ENCODE assay signal across 23 cellular contexts in genomic region chr7:42457663-42458062, GRCh38.
"Had no signal": no experiment of that assay in that cellular context is flagged by ENCODE, and none has a peak within 500 bp of the region (broad histone marks: within the 10 kb centered on the region; RNA-seq: fewer than 3 reads in every experiment).

No MANE protein-coding gene starts in this region.

- H3K4me3 Mint-ChIP-seq: activated CD8-positive, alpha-beta T cell treated with anti-CD3 and anti-CD28 coated beads, Interleukin-2, amount 10 ng/mL, durations not matched to agents 7 days and 5 days; immature natural killer cell; naive B cell; WTC11 had no signal

- H3K9me3 Mint-ChIP-seq: activated naive CD4-positive, alpha-beta T cell treated with anti-CD3 and anti-CD28 coated beads, Interleukin-2, amount 50 U/mL, for 72 hours; WTC11 had no signal

- H3K27ac ChIP-seq: brain microvascular endothelial cell, parathyroid adenoma, transverse colon had no signal

- H3K27me3 ChIP-seq: brain microvascular endothelial cell, transverse colon had no signal

- H3K4me3 ChIP-seq: lung, transverse colon had no signal

- H3K4me1 Mint-ChIP-seq: naive B cell, WTC11 had no signal

- H3K36me3 ChIP-seq: brain microvascular endothelial cell, transverse colon had no signal

- DNase-seq: activated CD4-positive, alpha-beta T cell treated with anti-CD3 and anti-CD28 coated beads for 48 hours; activated CD8-positive, alpha-beta memory T cell treated with anti-CD3 and anti-CD28 coated beads, Interleukin-2, amount 50 U/mL, for 4 hours; activated CD8-positive, alpha-beta T cell treated with anti-CD3 and anti-CD28 coated beads, Interleukin-2, amount 10 ng/mL, durations not matched to agents 7 days and 5 days; activated gamma-delta T cell; activated T-cell treated with anti-CD3 and anti-CD28 coated beads, Interleukin-2, amount 50 U/mL, for 48 hours; brain microvascular endothelial cell; cortex of kidney; effector CD4-positive, alpha-beta T cell; foreskin melanocyte; head of caudate nucleus; immature natural killer cell; midbrain; naive B cell; retina; stimulated activated CD4-positive, alpha-beta T cell treated with anti-CD3 and anti-CD28 coated beads, Interleukin-4, amount 100 ng/mL, for 4 hours; stimulated activated CD8-positive, alpha-beta memory T cell treated with anti-CD3 and anti-CD28 coated beads, Interleukin-4, amount 100 ng/mL, for 48 hours; stimulated activated naive CD4-positive, alpha-beta T cell treated with Interleukin-2 at 50 U/mL for 16 hours; T-helper 2 cell; transverse colon had no signal

- ATAC-seq: activated CD8-positive, alpha-beta T cell treated with anti-CD3 and anti-CD28 coated beads, Interleukin-2, amount 10 ng/mL, durations not matched to agents 7 days and 5 days; activated naive CD4-positive, alpha-beta T cell treated with anti-CD3 and anti-CD28 coated beads, Interleukin-2, amount 50 U/mL, for 72 hours; WTC11 had no signal

- H3K27ac Mint-ChIP-seq: activated CD8-positive, alpha-beta T cell treated with anti-CD3 and anti-CD28 coated beads, Interleukin-2, amount 10 ng/mL, durations not matched to agents 7 days and 5 days; activated naive CD4-positive, alpha-beta T cell treated with anti-CD3 and anti-CD28 coated beads, Interleukin-2, amount 50 U/mL, for 72 hours; immature natural killer cell; WTC11 had no signal

- H3K9ac ChIP-seq: parathyroid adenoma had no signal

- H3K4me1 ChIP-seq: parathyroid adenoma had no signal

- H3K36me3 Mint-ChIP-seq: activated naive CD4-positive, alpha-beta T cell treated with anti-CD3 and anti-CD28 coated beads, Interleukin-2, amount 50 U/mL, for 72 hours; immature natural killer cell; naive B cell; WTC11 had no signal
